30 cellular contexts compared by ENCODE assay signal in the genomic region with DNA sequence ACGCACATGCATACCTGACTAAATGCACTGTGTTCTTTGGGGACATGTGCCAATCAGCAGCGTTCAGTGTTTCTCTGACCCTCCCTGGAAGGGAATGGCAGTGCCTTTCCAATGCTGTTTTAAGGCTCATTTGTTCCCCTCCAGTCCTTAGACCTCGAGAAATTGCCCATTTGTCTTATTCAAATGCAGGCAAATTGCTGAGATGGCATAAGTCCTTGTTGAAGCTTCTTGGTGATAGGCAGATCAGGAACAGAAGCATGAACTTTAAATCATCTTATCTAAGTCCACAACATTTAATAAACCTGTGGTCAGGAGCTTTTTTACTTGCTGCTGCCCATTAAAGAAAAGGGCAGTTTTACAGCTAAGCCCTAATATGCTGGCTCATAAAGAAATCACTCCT.
"Had no signal": no experiment of that assay in that cellular context is flagged by ENCODE, and none has a peak within 500 bp of the region (broad histone marks: within the 10 kb centered on the region; RNA-seq: fewer than 3 reads in every experiment).

No MANE protein-coding gene starts in this region.

- H3K4me1 Mint-ChIP-seq: immature natural killer cell; nephron; stimulated activated effector memory CD8-positive, alpha-beta T cell treated with anti-CD3 and anti-CD28 coated beads, Interleukin-12 subunit alpha, Interleukin-12 subunit beta, amount 100 ng/mL, for 72 hours had no signal

- H3K27ac Mint-ChIP-seq: immature natural killer cell; naive thymus-derived CD8-positive, alpha-beta T cell; nephron; stimulated activated effector memory CD8-positive, alpha-beta T cell treated with anti-CD3 and anti-CD28 coated beads, Interleukin-12 subunit alpha, Interleukin-12 subunit beta, amount 100 ng/mL, for 72 hours; stimulated activated naive CD8-positive, alpha-beta T cell treated with anti-CD3 and anti-CD28 coated beads, Interleukin-15, Interleukin-2, amounts not matched to agents 100 ng/mL and 50 ng/mL, for 24 hours had no signal

- H3K36me3 ChIP-seq: left lung, lower lobe of right lung, pancreas, prostate gland, sigmoid colon, spleen, suprapubic skin, thoracic aorta, tibial artery, upper lobe of right lung had no signal

- H3K27ac ChIP-seq: left lung, lower lobe of right lung, pancreas, prostate gland, sigmoid colon, spleen, suprapubic skin, thoracic aorta, tibial artery, upper lobe of right lung had no signal

- H3K9me3 ChIP-seq: left lung, lower lobe of right lung, pancreas, prostate gland, sigmoid colon, spleen, suprapubic skin, thoracic aorta, tibial artery, upper lobe of right lung had no signal

- ATAC-seq: left colon; left lung; lower lobe of right lung; naive thymus-derived CD8-positive, alpha-beta T cell; pancreas; right cardiac atrium; stimulated activated effector memory CD8-positive, alpha-beta T cell treated with anti-CD3 and anti-CD28 coated beads, Interleukin-12 subunit alpha, Interleukin-12 subunit beta, amount 100 ng/mL, for 72 hours; upper lobe of right lung had no signal

- H3K4me1 ChIP-seq: left lung, lower lobe of right lung, pancreas, prostate gland, sigmoid colon, spleen, suprapubic skin, tibial artery, upper lobe of right lung had no signal

- FAIRE-seq: islet of Langerhans, kidney, pancreas, small intestine, urothelium cell line had no signal

- DNase-seq: immature natural killer cell; kidney; left colon; left lung; lower lobe of right lung; mammary epithelial cell; mesenchymal stem cell; naive thymus-derived CD8-positive, alpha-beta T cell; nucleus accumbens; pancreas; posterior cingulate gyrus; retina; right cardiac atrium; sigmoid colon; small intestine; stimulated activated CD4-positive, alpha-beta T cell treated with anti-CD3 and anti-CD28 coated beads, Interleukin-4, amount 100 ng/mL, for 24 hours; stimulated activated naive CD4-positive, alpha-beta T cell; tibial artery; trophoblast cell; upper lobe of right lung had no signal

- H3K4me3 Mint-ChIP-seq: immature natural killer cell; naive thymus-derived CD8-positive, alpha-beta T cell; nephron; neural crest cell; stimulated activated effector memory CD8-positive, alpha-beta T cell treated with anti-CD3 and anti-CD28 coated beads, Interleukin-12 subunit alpha, Interleukin-12 subunit beta, amount 100 ng/mL, for 72 hours; stimulated activated naive CD8-positive, alpha-beta T cell treated with anti-CD3 and anti-CD28 coated beads, Interleukin-15, Interleukin-2, amounts not matched to agents 100 ng/mL and 50 ng/mL, for 24 hours had no signal

- H3K9me3 Mint-ChIP-seq: immature natural killer cell; naive thymus-derived CD8-positive, alpha-beta T cell; stimulated activated effector memory CD8-positive, alpha-beta T cell treated with anti-CD3 and anti-CD28 coated beads, Interleukin-12 subunit alpha, Interleukin-12 subunit beta, amount 100 ng/mL, for 72 hours; stimulated activated naive CD8-positive, alpha-beta T cell treated with anti-CD3 and anti-CD28 coated beads, Interleukin-15, Interleukin-2, amounts not matched to agents 100 ng/mL and 50 ng/mL, for 24 hours had no signal

- H3K4me3 ChIP-seq: left lung, lower lobe of right lung, pancreas, prostate gland, sigmoid colon, spleen, suprapubic skin, thoracic aorta, tibial artery, upper lobe of right lung had no signal

- H3K27me3 ChIP-seq: pancreas, sigmoid colon, upper lobe of right lung had no signal

- H3K36me3 Mint-ChIP-seq: immature natural killer cell; naive thymus-derived CD8-positive, alpha-beta T cell; stimulated activated effector memory CD8-positive, alpha-beta T cell treated with anti-CD3 and anti-CD28 coated beads, Interleukin-12 subunit alpha, Interleukin-12 subunit beta, amount 100 ng/mL, for 72 hours had no signal
